8 cellular contexts compared by ENCODE assay signal in genomic region chr2:136134126-136134525, GRCh38. TPM values are rescaled to one million over a fixed set of nuclear protein-coding genes. Genes with fewer than 3 reads are reported as not detected.
A peak's percentile ranks its signal among the peaks of the same experiment; 100 is the strongest.
DNase-seq lines count a peak whose midpoint lies in the region; ATAC-seq, FAIRE-seq and TF ChIP-seq lines count a peak whose summit lies in the region.

No MANE protein-coding gene starts in this region.

- in situ Hi-C loops in brain microvascular endothelial cell (cut with HindIII; ENCODE audit: low pct_ligation_motif_present, low sequenced_read_pairs), result no loop called here

- H3K4me3 ChIP-seq in brain microvascular endothelial cell (ENCODE audit: low read depth, low read length), result no peak overlapping the region

- H3K4me1 Mint-ChIP-seq in memory B cell, result peaks cover 76% of the 10 kb centered on the region

- ATAC-seq in HG03520 (IDR thresholded peaks at IDR 0.05; ENCODE audit: unreplicated experiment) (peak; percentile 21), memory B cell (ENCODE audit: low read depth) (no peak), HG03159 (IDR thresholded peaks at IDR 0.05; ENCODE audit: unreplicated experiment) (no peak), HG03025 (IDR thresholded peaks at IDR 0.05; ENCODE audit: low FRiP score, unreplicated experiment) (no peak)

- DNase-seq in GM12891 (ENCODE audit: insufficient read length, low spot score) (no peak), memory B cell (ENCODE audit: low spot score in 2 of 2) (peak in 1 of 2 donors; percentile 18), brain microvascular endothelial cell (no peak), NCI-H774 (lab: John Stamatoyannopoulos, UW) (no peak)
- peak; percentile 41 for DNase-seq in activated CD4-positive, alpha-beta T cell treated with anti-CD3 and anti-CD28 coated beads, Interleukin-2, amount 50 U/mL, for 1 hour

- no peaks in the 10 kb centered on the region for H3K9me3 Mint-ChIP-seq in memory B cell

- H3K27ac Mint-ChIP-seq in memory B cell, result peak overlapping the region; percentile 98

- peak overlapping the region; percentile 73 for H3K4me3 Mint-ChIP-seq in memory B cell

- no peak for TF ChIP-seq POLR2A in GM12891 (IDR thresholded peaks at IDR 0.05; ENCODE audit: low read depth, low read length)

- no peaks in the 10 kb centered on the region for H3K27me3 Mint-ChIP-seq in memory B cell

- no peaks in the 10 kb centered on the region for H3K27me3 ChIP-seq in brain microvascular endothelial cell (replicated peaks)

- H3K36me3 Mint-ChIP-seq in memory B cell, result no peaks in the 10 kb centered on the region

- H3K36me3 ChIP-seq in brain microvascular endothelial cell (replicated peaks), result no peaks in the 10 kb centered on the region

- no peak overlapping the region for H3K27ac ChIP-seq in brain microvascular endothelial cell

- no peak for TF ChIP-seq CTCF in brain microvascular endothelial cell (IDR thresholded peaks at IDR 0.05; ENCODE audit: low read depth, low read length, missing control alignments)

- FAIRE-seq in GM12891 (lab: Jason Lieb, UNC), result no peak

TF ChIP-seq in GM12891, 5 proteins besides CTCF, POLR2A, EP300 and RAD21:
- no peak for TF ChIP-seq POLR2AphosphoS5 (IDR thresholded peaks at IDR 0.05; ENCODE audit: low read depth, low read length)
- TF ChIP-seq POU2F2 (IDR thresholded peaks at IDR 0.05; ENCODE audit: low read depth, low read length), result peak; percentile 54; the same call in 1 of the 2 replicates
- TF ChIP-seq PAX5 (IDR thresholded peaks at IDR 0.05; ENCODE audit: insufficient read depth, low read length, severe bottlenecking), result no peak
- TF ChIP-seq TAF1 (IDR thresholded peaks at IDR 0.05; ENCODE audit: low read depth, low read length), result no peak
- peak; percentile 89 for TF ChIP-seq SPI1 (IDR thresholded peaks at IDR 0.05; ENCODE audit: low read depth, low read length)

RNA-seq across cellular contexts. Expression of gene CXCR4, which starts 16.2 kb away (rescaled TPM):
- polyA plus RNA-seq in GM12891 (2012; ENCODE audit: low read depth, missing spikeins), result 20.2 TPM
